Comparison of ENCODE assay signal across 24 cellular contexts in genomic region chr10:92076722-92077121, GRCh38.
"Had no signal": no experiment of that assay in that cellular context is flagged by ENCODE, and none has a peak within 500 bp of the region (broad histone marks: within the 10 kb centered on the region; RNA-seq: fewer than 3 reads in every experiment).

No MANE protein-coding gene starts in this region.

- H3K27me3 Mint-ChIP-seq: activated naive CD4-positive, alpha-beta T cell treated with anti-CD3 and anti-CD28 coated beads, Interleukin-2, amount 50 U/mL, for 24 hours; brain; central memory CD8-positive, alpha-beta T cell had no signal

- FAIRE-seq: RCC 7860 had no signal

- H3K4me1 Mint-ChIP-seq: activated naive CD4-positive, alpha-beta T cell treated with anti-CD3 and anti-CD28 coated beads, Interleukin-2, amount 50 U/mL, for 24 hours; brain; central memory CD8-positive, alpha-beta T cell had no signal

- ATAC-seq: activated CD8-positive, alpha-beta T cell treated with anti-CD3 and anti-CD28 coated beads, Interleukin-2, amount 10 ng/mL, durations not matched to agents 7 days and 5 days; WTC11 had no signal

- H3K9me3 Mint-ChIP-seq: activated naive CD4-positive, alpha-beta T cell treated with anti-CD3 and anti-CD28 coated beads, Interleukin-2, amount 50 U/mL, for 24 hours; brain; central memory CD8-positive, alpha-beta T cell; T-helper 1 cell treated with Interleukin-12 subunit alpha and Interleukin-12 subunit beta and Interleukin-4 antibody, amounts not matched to agents 30 μg/mL and 1 μg/mL, for 36 hours; WTC11 had no signal

- H3K36me3 Mint-ChIP-seq: WTC11 had no signal

- DNase-seq: activated CD4-positive, alpha-beta T cell treated with anti-CD3 and anti-CD28 coated beads for 48 hours; activated CD4-positive, alpha-beta T cell treated with anti-CD3 and anti-CD28 coated beads, Interleukin-2, amount 50 U/mL, for 4 hours; activated CD4-positive, CD25-positive, alpha-beta regulatory T cell treated with anti-CD3 and anti-CD28 coated beads, Interleukin-2, amount 50 U/mL, for 72 hours; activated CD8-positive, alpha-beta memory T cell treated with anti-CD3 and anti-CD28 coated beads, Interleukin-2, amount 50 U/mL, for 48 hours; activated CD8-positive, alpha-beta T cell treated with anti-CD3 and anti-CD28 coated beads, Interleukin-2, amount 10 ng/mL, durations not matched to agents 7 days and 5 days; activated effector memory CD4-positive, alpha-beta T cell treated with Interleukin-2 at 50 U/mL for 16 hours; activated naive CD4-positive, alpha-beta T cell; activated T-cell treated with anti-CD3 and anti-CD28 coated beads, Interleukin-2, amount 50 U/mL, for 1 hour; aorta; KG1; NCI-H1092 treated with DMSO at 0.1 percent for 48 hours; NCI-H1436; NCI-H1694 treated with DMSO at 0.1 percent for 48 hours; NCI-H2081; NCI-H510A treated with DMSO at 0.1 percent for 48 hours; NCI-H69; SHP77; T-helper 9 cell had no signal

- H3K4me3 Mint-ChIP-seq: activated CD8-positive, alpha-beta T cell treated with anti-CD3 and anti-CD28 coated beads, Interleukin-2, amount 10 ng/mL, durations not matched to agents 7 days and 5 days; activated naive CD4-positive, alpha-beta T cell treated with anti-CD3 and anti-CD28 coated beads, Interleukin-2, amount 50 U/mL, for 24 hours; brain; central memory CD8-positive, alpha-beta T cell; T-helper 1 cell treated with Interleukin-12 subunit alpha and Interleukin-12 subunit beta and Interleukin-4 antibody, amounts not matched to agents 30 μg/mL and 1 μg/mL, for 36 hours; WTC11 had no signal

- H3K27ac Mint-ChIP-seq: activated CD8-positive, alpha-beta T cell treated with anti-CD3 and anti-CD28 coated beads, Interleukin-2, amount 10 ng/mL, durations not matched to agents 7 days and 5 days; activated naive CD4-positive, alpha-beta T cell treated with anti-CD3 and anti-CD28 coated beads, Interleukin-2, amount 50 U/mL, for 24 hours; brain; T-helper 1 cell treated with Interleukin-12 subunit alpha and Interleukin-12 subunit beta and Interleukin-4 antibody, amounts not matched to agents 30 μg/mL and 1 μg/mL, for 36 hours; WTC11 had no signal
